Comparison of ENCODE assay signal across 8 cellular contexts in genomic region chr11:35163707-35164496, GRCh38. TPM values are rescaled to one million over a fixed set of nuclear protein-coding genes. Genes with fewer than 3 reads are reported as not detected.
DNase-seq lines count a peak whose midpoint lies in the region; ATAC-seq and TF ChIP-seq lines count a peak whose summit lies in the region.

No MANE protein-coding gene starts in this region.

- no peak overlapping the region for H3K4me3 ChIP-seq in neural progenitor cell

- H3K9ac ChIP-seq in neural progenitor cell: no peak overlapping the region

- no peaks in the 10 kb centered on the region for H3K9me3 Mint-ChIP-seq in activated naive CD4-positive, alpha-beta T cell treated with anti-CD3 and anti-CD28 coated beads, Interleukin-2, amount 50 U/mL, for 72 hours
- no peaks in the 10 kb centered on the region for H3K9me3 Mint-ChIP-seq in neural progenitor cell

- no peak overlapping the region for H3K27ac ChIP-seq in neural progenitor cell

- peak overlapping the region; percentile 86 to 100 for H3K27ac Mint-ChIP-seq in activated naive CD4-positive, alpha-beta T cell treated with anti-CD3 and anti-CD28 coated beads, Interleukin-2, amount 50 U/mL, for 72 hours
- H3K27ac Mint-ChIP-seq in neural progenitor cell: peak overlapping the region; percentile 65

- peaks cover 36% of the 10 kb centered on the region for H3K4me1 Mint-ChIP-seq in neural progenitor cell

- H3F3A ChIP-seq in neural progenitor cell (ENCODE audit: low read depth): no peaks in the 10 kb centered on the region

- peaks cover 4% of the 10 kb centered on the region for H3K27me3 Mint-ChIP-seq in neural progenitor cell (ENCODE audit: insufficient read depth, low read depth)

- ATAC-seq in HG02678 (IDR thresholded peaks at IDR 0.05; ENCODE audit: unreplicated experiment) (peak; percentile 36), GM18868 (IDR thresholded peaks at IDR 0.05; ENCODE audit: unreplicated experiment) (no peak)
- ATAC-seq in activated naive CD4-positive, alpha-beta T cell treated with anti-CD3 and anti-CD28 coated beads, Interleukin-2, amount 50 U/mL, for 72 hours: no peak

- peaks cover 13% of the 10 kb centered on the region for H3K4me1 ChIP-seq in neural progenitor cell

- no peaks in the 10 kb centered on the region for H3K79me2 ChIP-seq in neural progenitor cell (ENCODE audit: low read depth)

- H3K9me3 ChIP-seq in neural progenitor cell (ENCODE audit: low read depth): no peaks in the 10 kb centered on the region

- no peaks in the 10 kb centered on the region for H4K20me1 ChIP-seq in neural progenitor cell (ENCODE audit: low read depth)

- H2AFZ ChIP-seq in neural progenitor cell (replicated peaks): no peak overlapping the region

- TF ChIP-seq CTCF in GM12872 (IDR thresholded peaks at IDR 0.05; ENCODE audit: insufficient read depth, low read depth, low read length) (peak; percentile 76), neural progenitor cell (IDR thresholded peaks at IDR 0.05) (no peak)

- peak in 1 of 2 donors; percentile 49 for DNase-seq in activated naive CD4-positive, alpha-beta T cell treated with anti-CD3 and anti-CD28 coated beads, Interleukin-2, amount 50 U/mL, for 72 hours (ENCODE audit: low spot score in 2 of 2)
- DNase-seq in neural progenitor cell (ENCODE audit: low spot score) (no peak), NCI-H1105 treated with DMSO at 0.1 percent for 48 hours (lab: John Stamatoyannopoulos, UW) (no peak), NCI-H748 (lab: John Stamatoyannopoulos, UW; ENCODE audit: unreplicated experiment) (no peak), HK-2 (ENCODE audit: unreplicated experiment) (no peak)

- H3K4me3 Mint-ChIP-seq in neural progenitor cell: no peak overlapping the region

- H3K36me3 Mint-ChIP-seq in activated naive CD4-positive, alpha-beta T cell treated with anti-CD3 and anti-CD28 coated beads, Interleukin-2, amount 50 U/mL, for 72 hours: peaks cover 21 to 54% of the 10 kb centered on the region in 2 donors
- H3K36me3 Mint-ChIP-seq in neural progenitor cell: no peaks in the 10 kb centered on the region

- no peak overlapping the region for H3K4me2 ChIP-seq in neural progenitor cell

- H3K36me3 ChIP-seq in neural progenitor cell: no peaks in the 10 kb centered on the region

- no peaks in the 10 kb centered on the region for H3K27me3 ChIP-seq in neural progenitor cell

RNA-seq across cellular contexts. Expression of gene CD44, which starts 24.9 kb away (rescaled TPM):
- total RNA-seq in activated naive CD4-positive, alpha-beta T cell treated with anti-CD3 and anti-CD28 coated beads, Interleukin-2, amount 50 U/mL, for 72 hours: 100 to 1,000 TPM; 321 to 381 TPM
- total RNA-seq in neural progenitor cell (ENCODE audit: low replicate concordance): 1.4 and 1.7 TPM in 2 replicates

Comparison
In these comparisons a context has a peak if more than half of its experiments do, and no peak if none do; other contexts are left out.
1. RNA of gene CD44, which starts 24.9 kb away (total RNA-seq): 321 to 381 TPM in activated naive CD4-positive, alpha-beta T cell treated with anti-CD3 and anti-CD28 coated beads, Interleukin-2, amount 50 U/mL, for 72 hours; 1.4 to 1.7 TPM in neural progenitor cell; every median in the first group is over 100 times any median in the second.